Comparison of ENCODE assay signal across 29 cellular contexts in genomic region chr11:65745049-65745448, GRCh38. TPM values are rescaled to one million over a fixed set of nuclear protein-coding genes. Genes with fewer than 3 reads are reported as not detected.
"Had no signal": no experiment of that assay in that cellular context is flagged by ENCODE, and none has a peak within 500 bp of the region (broad histone marks: within the 10 kb centered on the region; RNA-seq: fewer than 3 reads in every experiment).

No MANE protein-coding gene starts in this region.

- H3K9me3 ChIP-seq: ascending aorta, gastroesophageal sphincter, neutrophil, pancreas, prostate gland, upper lobe of left lung had no signal

- ATAC-seq: effector memory CD8-positive, alpha-beta T cell; gastroesophageal sphincter; sciatic nerve had no signal

- H3K27ac ChIP-seq: ascending aorta, cardiac muscle cell, gastroesophageal sphincter, neutrophil, pancreas, prostate gland, upper lobe of left lung had no signal

- H3K4me3 ChIP-seq: ascending aorta, cardiac muscle cell, gastroesophageal sphincter, prostate gland, skin epidermis, upper lobe of left lung had no signal

- DNase-seq: activated CD4-positive, alpha-beta T cell treated with anti-CD3 and anti-CD28 coated beads, Interleukin-2, amount 10 ng/mL, durations not matched to agents 24 days and 14 days; activated CD4-positive, CD25-positive, alpha-beta regulatory T cell treated with anti-CD3 and anti-CD28 coated beads, Interleukin-2, amount 50 U/mL, for 72 hours; activated CD8-positive, alpha-beta memory T cell treated with anti-CD3 and anti-CD28 coated beads, Interleukin-2, amount 50 U/mL, for 4 hours; activated gamma-delta T cell; activated naive CD4-positive, alpha-beta T cell treated with anti-CD3 and anti-CD28 coated beads, Interleukin-2, amount 10 ng/mL, durations not matched to agents 7 days and 5 days; activated naive CD8-positive, alpha-beta T cell treated with anti-CD3 and anti-CD28 coated beads, Interleukin-2, amount 10 ng/mL, durations not matched to agents 7 days and 5 days; activated T-cell treated with anti-CD3 and anti-CD28 coated beads, Interleukin-2, amount 50 U/mL, for 1 hour; cortex of kidney; effector memory CD8-positive, alpha-beta T cell; hippocampal formation; left cardiac atrium; stimulated activated CD4-positive, alpha-beta T cell treated with anti-CD3 and anti-CD28 coated beads, Interleukin-12 subunit alpha, Interleukin-12 subunit beta, amount 100 ng/mL, for 4 hours; stimulated activated CD4-positive, alpha-beta T cell treated with anti-CD3 and anti-CD28 coated beads, Interleukin-4, amount 100 ng/mL, for 1 hour; T-helper 9 cell had no signal

- H3K36me3 ChIP-seq: ascending aorta, cardiac muscle cell, gastroesophageal sphincter, neutrophil, pancreas, prostate gland, upper lobe of left lung had no signal

- H3K27me3 ChIP-seq: ascending aorta, cardiac muscle cell, neutrophil, pancreas, upper lobe of left lung had no signal

- H3K4me1 ChIP-seq: ascending aorta, gastroesophageal sphincter, pancreas, prostate gland, upper lobe of left lung had no signal

RNA-seq across cellular contexts. Expression of gene OVOL1, which starts 41.8 kb away (rescaled TPM):
- total RNA-seq: activated CD4-positive, alpha-beta memory T cell treated with anti-CD3 and anti-CD28 coated beads for 36 hours; activated CD4-positive, alpha-beta T cell treated with anti-CD3 and anti-CD28 coated beads, Interleukin-2, amount 10 ng/mL, durations not matched to agents 24 days and 14 days; activated CD8-positive, alpha-beta memory T cell treated with anti-CD3 and anti-CD28 coated beads for 36 hours; ascending aorta; fibroblast of lung; fibroblast of villous mesenchyme; left cardiac atrium; left ventricle myocardium superior; lung microvascular endothelial cell; sciatic nerve had no signal
- polyA plus RNA-seq: fibroblast of lung had no signal
